ENCODE assay signal across 8 cellular contexts in the genomic region with DNA sequence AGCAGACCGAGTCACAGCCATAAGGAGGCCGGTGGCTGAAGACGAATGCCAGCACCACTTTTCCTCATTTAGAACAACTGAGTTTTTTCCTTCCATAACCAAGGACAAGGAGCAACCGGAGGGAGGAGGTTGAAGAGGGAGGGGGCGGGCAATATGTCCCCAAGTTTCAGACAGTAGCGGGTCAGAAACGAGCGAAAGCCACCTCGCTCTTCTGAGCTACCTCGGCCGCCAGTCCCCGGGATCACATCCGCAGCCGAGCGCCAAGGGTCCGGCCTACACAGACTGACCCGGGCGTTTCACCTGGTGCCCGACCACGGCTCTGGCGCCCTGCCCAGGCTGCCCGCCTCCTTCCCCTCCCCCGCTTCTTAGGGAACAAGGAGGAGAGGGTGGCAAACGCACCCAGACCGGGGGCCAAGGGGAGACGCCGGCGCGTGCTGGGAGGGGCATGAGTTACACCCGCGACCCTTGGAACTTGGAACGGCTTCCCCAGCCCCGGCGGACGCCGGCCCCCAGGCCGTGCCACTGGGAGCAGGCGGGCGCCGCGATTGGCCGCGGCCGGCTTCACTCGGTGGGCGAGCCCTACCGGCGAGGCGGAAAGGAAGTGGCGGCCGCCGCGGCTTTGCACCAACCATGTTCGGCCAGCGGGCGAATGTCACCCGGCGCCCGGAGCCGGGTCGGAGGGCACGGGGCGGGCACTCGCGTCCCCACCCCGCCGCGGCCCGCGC. TPM values are rescaled to one million over a fixed set of nuclear protein-coding genes. Genes with fewer than 3 reads are reported as not detected.
DNase-seq lines count a peak whose midpoint lies in the region; ATAC-seq, FAIRE-seq and TF ChIP-seq lines count a peak whose summit lies in the region.

No MANE protein-coding gene starts in this region.

- H3K27ac Mint-ChIP-seq in activated naive CD4-positive, alpha-beta T cell treated with anti-CD3 and anti-CD28 coated beads for 36 hours, result peak overlapping the region; percentile 95
- H3K27ac Mint-ChIP-seq in neural crest cell (ENCODE audit: unreplicated experiment) (peak overlapping the region; percentile 24), type B pancreatic cell (peak overlapping the region; percentile 94)

- no peaks in the 10 kb centered on the region for H3K27me3 Mint-ChIP-seq in activated naive CD4-positive, alpha-beta T cell treated with anti-CD3 and anti-CD28 coated beads for 36 hours (ENCODE audit: low read depth)
- H3K27me3 Mint-ChIP-seq in neural crest cell (ENCODE audit: low read depth) (no peaks in the 10 kb centered on the region), type B pancreatic cell (no peaks in the 10 kb centered on the region)

- CTCF ChIA-PET in RWPE1 (lab: Yijun Ruan, JAX), result interaction anchor here (0.6 kb wide), 1 partner anchor 14 kb away, joined by 3 read pairs; no protein-coding TSS in a partner anchor
- CTCF ChIA-PET in activated naive CD4-positive, alpha-beta T cell treated with anti-CD3 and anti-CD28 coated beads for 36 hours (lab: Charles Lee), result no interaction called here

- peak overlapping the region; percentile 92 for H3K27ac ChIP-seq in RWPE1

- TF ChIP-seq CTCF in RWPE1 (conservative IDR thresholded peaks at IDR 0.05; ENCODE audit: low read depth), result no peak
- TF ChIP-seq CTCF in neural crest cell (conservative IDR thresholded peaks at IDR 0.05), result no peak
- no peak for TF ChIP-seq CTCF in type B pancreatic cell (conservative IDR thresholded peaks at IDR 0.05)

- H3K36me3 Mint-ChIP-seq in activated naive CD4-positive, alpha-beta T cell treated with anti-CD3 and anti-CD28 coated beads for 36 hours (ENCODE audit: low read depth), result peaks cover 29% of the 10 kb centered on the region
- H3K36me3 Mint-ChIP-seq in neural crest cell (ENCODE audit: low read depth) (no peaks in the 10 kb centered on the region), type B pancreatic cell (no peaks in the 10 kb centered on the region)

- peak overlapping the region; percentile 83 for H3K4me3 Mint-ChIP-seq in activated naive CD4-positive, alpha-beta T cell treated with anti-CD3 and anti-CD28 coated beads for 36 hours
- H3K4me3 Mint-ChIP-seq in neural crest cell (peak overlapping the region; percentile 92), type B pancreatic cell (peak overlapping the region; percentile 93)

- POLR2A ChIA-PET in RWPE1 (lab: Yijun Ruan, JAX; ENCODE audit: low non-redundant PET), result no interaction called here

- H3K4me1 Mint-ChIP-seq in activated naive CD4-positive, alpha-beta T cell treated with anti-CD3 and anti-CD28 coated beads for 36 hours (ENCODE audit: low read depth), result peaks cover 43% of the 10 kb centered on the region
- H3K4me1 Mint-ChIP-seq in neural crest cell, result peaks cover 47% of the 10 kb centered on the region
- peaks cover 31% of the 10 kb centered on the region for H3K4me1 Mint-ChIP-seq in type B pancreatic cell (ENCODE audit: unreplicated experiment)

- ATAC-seq in GM18520 (IDR thresholded peaks at IDR 0.05; ENCODE audit: unreplicated experiment) (peak; percentile 26), HG03280 (IDR thresholded peaks at IDR 0.05; ENCODE audit: unreplicated experiment) (peak; percentile 27)

- DNase-seq in Ammon's horn (ENCODE audit: low spot score), result peak; percentile 50
- DNase-seq in RWPE1 (ENCODE audit: low spot score), result peak; percentile 55
- peak; percentile 68 for DNase-seq in activated naive CD4-positive, alpha-beta T cell treated with anti-CD3 and anti-CD28 coated beads for 36 hours
- DNase-seq in frontal cortex (ENCODE audit: low spot score in 2 of 2), result peak; percentile 47 to 55
- peak; percentile 67 for DNase-seq in neural crest cell (ENCODE audit: low read depth, low spot score)
- peak; percentile 81 for DNase-seq in type B pancreatic cell (ENCODE audit: extremely low spot score, unreplicated experiment)

- H3K9me3 Mint-ChIP-seq in activated naive CD4-positive, alpha-beta T cell treated with anti-CD3 and anti-CD28 coated beads for 36 hours, result no peaks in the 10 kb centered on the region
- H3K9me3 Mint-ChIP-seq in neural crest cell (no peaks in the 10 kb centered on the region), type B pancreatic cell (no peaks in the 10 kb centered on the region)

- intact Hi-C loops in activated naive CD4-positive, alpha-beta T cell treated with anti-CD3 and anti-CD28 coated beads for 36 hours (cut with micrococcal nuclease), result loop anchor here (2.0 to 10.0 kb wide), 5 partner anchors 64 to 1028 kb away; partner anchors contain the start of genes ACSL1, CDKN2AIP, CFAP97 and ING2

- FAIRE-seq in frontal cortex (lab: Jason Lieb, UNC), result no peak

RNA-seq across cellular contexts. Expression of gene IRF2, which starts 1.6 kb away (rescaled TPM):
- total RNA-seq in activated naive CD4-positive, alpha-beta T cell treated with anti-CD3 and anti-CD28 coated beads for 36 hours, result 10 to 100 TPM; 37.3 to 38.3 TPM
- 7.3 TPM for total RNA-seq in frontal cortex
- 12.6 and 15.8 TPM in 2 replicates for total RNA-seq in neural crest cell
- total RNA-seq in type B pancreatic cell (ENCODE audit: low replicate concordance), result 19.7 and 23.6 TPM in 2 replicates

Comparison
In these comparisons a context has a peak if more than half of its experiments do, and no peak if none do; other contexts are left out.
1. Peak in every context shown above with its lines: DNase-seq, ATAC-seq and H3K27ac ChIP-seq.
2. H3K27ac Mint-ChIP-seq: peak in every context shown above with its lines; median percentile 95 in activated naive CD4-positive, alpha-beta T cell treated with anti-CD3 and anti-CD28 coated beads for 36 hours; 94 in type B pancreatic cell; 24 in neural crest cell.